12 cellular contexts compared by ENCODE assay signal in the genomic region with DNA sequence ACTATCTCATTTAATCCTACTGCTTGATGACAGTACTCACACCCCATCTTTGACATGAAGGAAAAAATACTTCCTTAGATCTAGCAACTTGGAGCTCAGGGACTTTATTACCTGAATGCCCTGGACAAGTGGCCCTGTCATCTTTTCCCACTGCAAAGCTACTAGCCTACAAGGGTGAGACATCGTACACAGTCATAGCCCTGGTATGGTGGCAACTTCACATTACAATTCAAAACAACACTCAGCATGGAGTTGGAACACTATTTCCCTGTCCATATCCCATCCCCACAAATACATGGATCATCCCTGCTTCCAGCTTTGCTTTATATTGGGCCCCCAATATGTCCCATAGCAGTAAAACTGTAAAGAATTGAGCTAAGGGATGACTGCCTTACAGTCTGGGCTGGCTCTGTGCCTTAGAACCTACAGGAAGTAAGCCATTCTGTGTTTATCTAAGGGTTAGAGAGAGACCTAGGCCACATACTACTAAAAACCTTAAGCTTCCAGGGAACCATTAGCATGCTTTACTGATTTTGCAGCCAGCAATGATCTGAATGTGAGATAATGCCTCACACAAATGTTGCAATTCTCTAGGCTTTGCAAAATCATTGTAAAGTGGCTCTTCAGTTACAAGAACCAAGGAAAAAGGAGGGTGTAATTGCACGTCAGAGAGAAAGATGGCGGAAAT. TPM values are rescaled to one million over a fixed set of nuclear protein-coding genes. Genes with fewer than 3 reads are reported as not detected.
A peak's percentile ranks its signal among the peaks of the same experiment; 100 is the strongest.
DNase-seq lines count a peak whose midpoint lies in the region; ATAC-seq and TF ChIP-seq lines count a peak whose summit lies in the region.
"Had no signal": no experiment of that assay in that cellular context is flagged by ENCODE, and none has a peak within 500 bp of the region (broad histone marks: within the 10 kb centered on the region; RNA-seq: fewer than 3 reads in every experiment).

No MANE protein-coding gene starts in this region.

- peaks cover 0 to 33% (median 9%) of the 10 kb centered on the region in 9 donors for H3K4me1 ChIP-seq in heart right ventricle

- peaks cover 0 to 64% (median 17%) of the 10 kb centered on the region in 9 donors for H3K36me3 ChIP-seq in heart right ventricle

- H3K27ac ChIP-seq in VCaP, result peak overlapping the region; percentile 57
- no peak overlapping the region for H3K27ac ChIP-seq in heart right ventricle
- H3K27ac ChIP-seq in RWPE1, result no peak overlapping the region
- H3K27ac ChIP-seq: vagina had no signal

- TF ChIP-seq CTCF in AG04449 (IDR thresholded peaks at IDR 0.05; ENCODE audit: insufficient read depth, low read length, missing control alignments), result no peak
- TF ChIP-seq CTCF in VCaP (conservative IDR thresholded peaks at IDR 0.05), result no peak
- TF ChIP-seq CTCF in fibroblast of the aortic adventitia (IDR thresholded peaks at IDR 0.05; ENCODE audit: insufficient read depth, low read length), result no peak
- no peak for TF ChIP-seq CTCF in heart right ventricle (IDR thresholded peaks at IDR 0.05)
- no peak for TF ChIP-seq CTCF in RWPE1 (conservative IDR thresholded peaks at IDR 0.05; ENCODE audit: low read depth)

- CTCF ChIA-PET in AG04449 (lab: Yijun Ruan, JAX), result interaction anchor here (0.9 to 12.2 kb wide), 12 partner anchors 8 to 294 kb away, joined by 3 to 332 read pairs (median 4); a partner anchor contains a TSS
- CTCF ChIA-PET in RWPE1 (lab: Yijun Ruan, JAX), result interaction anchor here (1.0 to 1.2 kb wide), 3 partner anchors 10 to 35 kb away, joined by 3 to 4 read pairs (median 4); no protein-coding TSS in a partner anchor

- ATAC-seq in heart right ventricle, result no peak

- no peak overlapping the region for H3K4me3 ChIP-seq in AG04449 (ENCODE audit: low read depth, low read length)
- H3K4me3 ChIP-seq in fibroblast of the aortic adventitia (ENCODE audit: low read depth, low read length), result no peak overlapping the region
- no peak overlapping the region for H3K4me3 ChIP-seq in heart right ventricle
- H3K4me3 ChIP-seq: vagina had no signal

- DNase-seq in AG04449 (ENCODE audit: low read depth, low spot score) (peak; percentile 69), GF-D8 (lab: John Stamatoyannopoulos, UW) (peak; percentile 87), fibroblast of the aortic adventitia (ENCODE audit: low read depth) (peak; percentile 66), NCI-H1092 (lab: John Stamatoyannopoulos, UW) (no peak), heart right ventricle (no peak), RWPE1 (ENCODE audit: low spot score) (no peak), NCI-H1105 (lab: John Stamatoyannopoulos, UW) (no peak)
- DNase-seq: activated CD8-positive, alpha-beta memory T cell treated with anti-CD3 and anti-CD28 coated beads for 24 hours; effector memory CD4-positive, alpha-beta T cell; NCI-H226 had no signal

- POLR2A ChIA-PET in AG04449 (lab: Yijun Ruan, JAX) (interaction anchor here (0.8 to 1.1 kb wide), 2 partner anchors 12 to 97 kb away, joined by 3 to 4 read pairs; no protein-coding TSS in a partner anchor), RWPE1 (lab: Yijun Ruan, JAX; ENCODE audit: low non-redundant PET) (interaction anchor here (0.6 kb wide), 1 partner anchor 265 kb away, joined by 4 read pairs; no protein-coding TSS in a partner anchor)

- WGBS in heart right ventricle, 2 donors, result 96% methylated on average over 3 of the region's 3 CpGs

- H3K27me3 ChIP-seq in heart right ventricle, result no peaks in the 10 kb centered on the region
- H3K27me3 ChIP-seq: vagina had no signal

- intact Hi-C loops in heart right ventricle (cut with DNase I), result no loop called here

- H3K9me3 ChIP-seq in heart right ventricle, result no peaks in the 10 kb centered on the region
- H3K9me3 ChIP-seq: vagina had no signal

RNA-seq across cellular contexts. Expression of a gene that starts 55.9 kb away (rescaled TPM):
- 26.2 and 29.3 TPM in 2 replicates for total RNA-seq in fibroblast of the aortic adventitia (ENCODE audit: low replicate concordance)
- total RNA-seq in heart right ventricle, result 10 to 100 TPM; 15.2 to 35.1 (median 25.9) TPM
- 1 to 10 TPM; 4.4 to 5.8 TPM for polyA plus RNA-seq in heart right ventricle

Comparison
In these comparisons a context has a peak if more than half of its experiments do, and no peak if none do; other contexts are left out.
1. DNase-seq: peak in AG04449 (single experiment), GF-D8 (single experiment) and fibroblast of the aortic adventitia (single experiment); none in NCI-H1092 (single experiment), heart right ventricle (0 of 2), RWPE1 (single experiment) and NCI-H1105 (single experiment).